ENCODE assay signal across 7 cellular contexts in genomic region chr17:60421273-60422161, GRCh38.
A peak's percentile ranks its signal among the peaks of the same experiment; 100 is the strongest.
DNase-seq lines count a peak whose midpoint lies in the region; ATAC-seq and TF ChIP-seq lines count a peak whose summit lies in the region.

No MANE protein-coding gene starts in this region.

- H3K9ac ChIP-seq in mucosa of stomach (ENCODE audit: low read length), result peak overlapping the region; percentile 70

- peak overlapping the region; percentile 50 for H3K4me3 ChIP-seq in mucosa of stomach (ENCODE audit: low read length)

- DNase-seq in NCI-H526 (lab: John Stamatoyannopoulos, UW) (peak; percentile 30 to 83), activated T-cell treated with anti-CD3 and anti-CD28 coated beads for 4 hours (peak; percentile 66), erythroblast (lab: John Stamatoyannopoulos, UW) (peak; percentile 84 to 86)
- DNase-seq in stimulated activated CD8-positive, alpha-beta memory T cell treated with anti-CD3 and anti-CD28 coated beads, Interleukin-4, amount 100 ng/mL, for 24 hours (ENCODE audit: low read depth), result peak; percentile 60

- TF ChIP-seq POLR2A in erythroblast (IDR thresholded peaks at IDR 0.05; ENCODE audit: low read length), result peak; percentile 45

- peaks cover 9% of the 10 kb centered on the region for H3K4me1 ChIP-seq in mucosa of stomach (ENCODE audit: control insufficient read depth, insufficient read depth, low read length)

- H3K9me3 ChIP-seq in mucosa of stomach (ENCODE audit: control insufficient read depth, low read length), result no peaks in the 10 kb centered on the region

- H3K27me3 ChIP-seq in mucosa of stomach (ENCODE audit: control insufficient read depth, insufficient read depth, low read length), result no peaks in the 10 kb centered on the region

- H3K36me3 ChIP-seq in mucosa of stomach (ENCODE audit: control insufficient read depth, insufficient read depth, low read length), result no peaks in the 10 kb centered on the region

- ATAC-seq in GM18517 (IDR thresholded peaks at IDR 0.05; ENCODE audit: unreplicated experiment) (peak; percentile 85), HG02943 (IDR thresholded peaks at IDR 0.05; ENCODE audit: low read depth, unreplicated experiment) (peak; percentile 82)

Comparison
In these comparisons a context has a peak if more than half of its experiments do, and no peak if none do; other contexts are left out.
1. Peak in every context shown above with its lines: DNase-seq, ATAC-seq and H3K4me3 ChIP-seq.